In the genomic region with DNA sequence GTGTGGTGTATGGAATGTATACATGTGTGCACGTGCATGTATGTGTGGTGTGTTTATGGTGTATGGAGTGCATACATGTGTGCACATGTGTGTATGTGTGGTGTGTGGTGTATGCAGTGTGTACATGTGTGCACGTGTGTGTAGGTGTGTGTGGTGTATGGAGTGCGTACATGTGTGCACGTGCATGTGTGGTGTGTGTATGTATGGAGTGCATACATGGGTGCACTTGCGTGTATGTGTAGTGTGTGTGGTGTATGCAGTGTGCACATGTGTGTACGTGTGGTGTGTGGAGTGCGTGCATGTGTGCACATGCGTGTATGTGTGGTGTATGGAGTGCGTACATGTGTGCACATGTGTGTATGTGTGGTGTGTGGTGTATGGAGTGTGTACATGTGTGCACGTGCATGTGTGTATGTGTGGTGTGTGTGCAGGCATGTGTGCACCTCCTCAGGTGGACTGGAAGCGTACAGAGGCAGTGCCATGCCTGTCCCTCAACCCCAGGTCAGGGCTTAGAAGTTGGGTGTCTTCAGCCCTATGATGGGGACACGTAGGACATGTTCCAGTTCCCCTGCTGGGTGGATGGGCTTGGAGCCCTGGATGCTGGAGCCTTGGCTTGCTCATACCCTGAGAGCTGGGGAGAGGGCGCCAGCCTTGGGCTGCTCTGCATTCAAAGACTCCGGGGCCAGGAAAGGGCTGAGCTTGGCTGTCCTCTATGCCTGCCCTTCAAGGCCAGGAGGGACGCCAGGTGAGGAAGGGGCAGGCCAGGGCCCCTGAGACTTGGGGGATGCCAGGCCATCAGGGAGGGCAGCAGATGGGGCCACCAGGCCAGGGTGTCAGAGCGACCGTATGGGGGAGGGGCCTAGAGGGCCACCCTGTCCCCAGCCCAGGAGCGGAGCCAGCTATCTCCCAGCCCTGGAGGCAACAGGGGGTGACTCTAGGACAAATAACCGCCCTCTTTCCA, we compare ENCODE assay signal across 19 cellular contexts. TPM values are rescaled to one million over a fixed set of nuclear protein-coding genes. Genes with fewer than 3 reads are reported as not detected.
"Had no signal": no experiment of that assay in that cellular context is flagged by ENCODE, and none has a peak within 500 bp of the region (broad histone marks: within the 10 kb centered on the region; RNA-seq: fewer than 3 reads in every experiment).

No MANE protein-coding gene starts in this region.

- H3K27me3 Mint-ChIP-seq: activated CD4-positive, alpha-beta memory T cell treated with anti-CD3 and anti-CD28 coated beads for 36 hours; activated naive CD8-positive, alpha-beta T cell treated with anti-CD3 and anti-CD28 coated beads, Interleukin-2, amount 10 ng/mL, durations not matched to agents 7 days and 5 days had no signal

- H3K9me3 Mint-ChIP-seq: activated CD4-positive, alpha-beta memory T cell treated with anti-CD3 and anti-CD28 coated beads for 36 hours; activated naive CD8-positive, alpha-beta T cell treated with anti-CD3 and anti-CD28 coated beads, Interleukin-2, amount 10 ng/mL, durations not matched to agents 7 days and 5 days; activated T-cell treated with anti-CD3 and anti-CD28 coated beads, Interleukin-2, amount 50 U/mL, for 72 hours; natural killer cell had no signal

- H3K4me3 Mint-ChIP-seq: activated CD4-positive, alpha-beta memory T cell treated with anti-CD3 and anti-CD28 coated beads for 36 hours; activated naive CD8-positive, alpha-beta T cell treated with anti-CD3 and anti-CD28 coated beads, Interleukin-2, amount 10 ng/mL, durations not matched to agents 7 days and 5 days; activated T-cell treated with anti-CD3 and anti-CD28 coated beads, Interleukin-2, amount 50 U/mL, for 72 hours; natural killer cell had no signal

- H3K27me3 ChIP-seq: dorsolateral prefrontal cortex, upper lobe of right lung had no signal

- H3K4me3 ChIP-seq: dorsolateral prefrontal cortex, esophagus squamous epithelium, mucosa of descending colon, sigmoid colon, upper lobe of right lung had no signal

- FAIRE-seq: endometrium had no signal

- H3K27ac ChIP-seq: esophagus squamous epithelium, sigmoid colon, upper lobe of right lung had no signal

- H3K27ac Mint-ChIP-seq: activated CD4-positive, alpha-beta memory T cell treated with anti-CD3 and anti-CD28 coated beads for 36 hours; activated naive CD8-positive, alpha-beta T cell treated with anti-CD3 and anti-CD28 coated beads, Interleukin-2, amount 10 ng/mL, durations not matched to agents 7 days and 5 days; activated T-cell treated with anti-CD3 and anti-CD28 coated beads, Interleukin-2, amount 50 U/mL, for 72 hours; natural killer cell; progenitor cell of endocrine pancreas had no signal

- DNase-seq: activated CD4-positive, alpha-beta memory T cell treated with anti-CD3 and anti-CD28 coated beads for 36 hours; activated naive CD8-positive, alpha-beta T cell treated with anti-CD3 and anti-CD28 coated beads, Interleukin-2, amount 10 ng/mL, durations not matched to agents 7 days and 5 days; activated T-cell treated with anti-CD3 and anti-CD28 coated beads, Interleukin-2, amount 50 U/mL, for 72 hours; dorsolateral prefrontal cortex; esophagus squamous epithelium; foreskin fibroblast; glutamatergic neuron; left colon; mammary epithelial cell; natural killer cell; sigmoid colon; stimulated activated CD4-positive, alpha-beta T cell treated with anti-CD3 and anti-CD28 coated beads, Interleukin-12 subunit alpha, Interleukin-12 subunit beta, amount 100 ng/mL, for 4 hours; stimulated activated naive CD8-positive, alpha-beta T cell treated with anti-CD3 and anti-CD28 coated beads, Interleukin-15, Interleukin-2, amounts not matched to agents 100 U/mL and 50 U/mL, for 24 hours; T-helper 9 cell; upper lobe of right lung had no signal

- H3K36me3 ChIP-seq: esophagus squamous epithelium, sigmoid colon, upper lobe of right lung had no signal

- H3K9me3 ChIP-seq: esophagus squamous epithelium, mucosa of descending colon, sigmoid colon, upper lobe of right lung had no signal

- H3K36me3 Mint-ChIP-seq: activated CD4-positive, alpha-beta memory T cell treated with anti-CD3 and anti-CD28 coated beads for 36 hours; activated naive CD8-positive, alpha-beta T cell treated with anti-CD3 and anti-CD28 coated beads, Interleukin-2, amount 10 ng/mL, durations not matched to agents 7 days and 5 days; natural killer cell had no signal

- ATAC-seq: activated T-cell treated with anti-CD3 and anti-CD28 coated beads, Interleukin-2, amount 50 U/mL, for 72 hours; left colon; mucosa of descending colon; stimulated activated naive CD8-positive, alpha-beta T cell treated with anti-CD3 and anti-CD28 coated beads, Interleukin-15, Interleukin-2, amounts not matched to agents 100 U/mL and 50 U/mL, for 24 hours; upper lobe of right lung had no signal

RNA-seq across cellular contexts. Expression of gene MYMK, which starts 12.2 kb away (rescaled TPM):
- total RNA-seq: activated CD4-positive, alpha-beta memory T cell treated with anti-CD3 and anti-CD28 coated beads for 36 hours; activated naive CD8-positive, alpha-beta T cell treated with anti-CD3 and anti-CD28 coated beads, Interleukin-2, amount 10 ng/mL, durations not matched to agents 7 days and 5 days; activated T-cell treated with anti-CD3 and anti-CD28 coated beads, Interleukin-2, amount 50 U/mL, for 72 hours; esophagus squamous epithelium; left colon; mammary epithelial cell; mucosa of descending colon; natural killer cell; progenitor cell of endocrine pancreas; sigmoid colon; temporal lobe; upper lobe of right lung had no signal
- polyA plus RNA-seq: mammary epithelial cell, sigmoid colon had no signal

RNA-seq across cellular contexts. Expression of gene ADAMTSL2, which starts 22.0 kb away (rescaled TPM):
- total RNA-seq: natural killer cell had no signal
- polyA plus RNA-seq: mammary epithelial cell had no signal
